In genomic region chr6:139242457-139243240, GRCh38 we compare ENCODE assay signal across 1 cellular context.
TF ChIP-seq lines count a peak whose summit lies in the region.

No MANE protein-coding gene starts in this region.

TF ChIP-seq in GM23338, 12 proteins besides CTCF, POLR2A, EP300 and RAD21 (continued from another document):
- TF ChIP-seq ZNF462 (CRISPR knock-in tag; IDR thresholded peaks at IDR 0.05) (no peak), REST (IDR thresholded peaks at IDR 0.05; ENCODE audit: unreplicated experiment) (no peak), STAT1 (IDR thresholded peaks at IDR 0.05; ENCODE audit: unreplicated experiment) (no peak), POLR2AphosphoS5 (IDR thresholded peaks at IDR 0.05; ENCODE audit: low read depth) (no peak), ZNF114 (CRISPR knock-in tag; IDR thresholded peaks at IDR 0.05) (no peak), EZH2phosphoT487 (IDR thresholded peaks at IDR 0.05; ENCODE audit: unreplicated experiment) (no peak), NANOG (IDR thresholded peaks at IDR 0.05; ENCODE audit: borderline replicate concordance) (no peak), ZNF331 (CRISPR knock-in tag; IDR thresholded peaks at IDR 0.05; ENCODE audit: low read depth) (no peak), CREB1 (CRISPR knock-in tag; IDR thresholded peaks at IDR 0.05; ENCODE audit: low read depth) (no peak), EZH2 (IDR thresholded peaks at IDR 0.05; ENCODE audit: low read depth, unreplicated experiment) (no peak)
- TF ChIP-seq, protein P1, sequence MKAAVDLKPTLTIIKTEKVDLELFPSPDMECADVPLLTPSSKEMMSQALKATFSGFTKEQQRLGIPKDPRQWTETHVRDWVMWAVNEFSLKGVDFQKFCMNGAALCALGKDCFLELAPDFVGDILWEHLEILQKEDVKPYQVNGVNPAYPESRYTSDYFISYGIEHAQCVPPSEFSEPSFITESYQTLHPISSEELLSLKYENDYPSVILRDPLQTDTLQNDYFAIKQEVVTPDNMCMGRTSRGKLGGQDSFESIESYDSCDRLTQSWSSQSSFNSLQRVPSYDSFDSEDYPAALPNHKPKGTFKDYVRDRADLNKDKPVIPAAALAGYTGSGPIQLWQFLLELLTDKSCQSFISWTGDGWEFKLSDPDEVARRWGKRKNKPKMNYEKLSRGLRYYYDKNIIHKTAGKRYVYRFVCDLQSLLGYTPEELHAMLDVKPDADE (IDR thresholded peaks at IDR 0.05): no peak
